ENCODE assay signal across 17 cellular contexts in the genomic region with DNA sequence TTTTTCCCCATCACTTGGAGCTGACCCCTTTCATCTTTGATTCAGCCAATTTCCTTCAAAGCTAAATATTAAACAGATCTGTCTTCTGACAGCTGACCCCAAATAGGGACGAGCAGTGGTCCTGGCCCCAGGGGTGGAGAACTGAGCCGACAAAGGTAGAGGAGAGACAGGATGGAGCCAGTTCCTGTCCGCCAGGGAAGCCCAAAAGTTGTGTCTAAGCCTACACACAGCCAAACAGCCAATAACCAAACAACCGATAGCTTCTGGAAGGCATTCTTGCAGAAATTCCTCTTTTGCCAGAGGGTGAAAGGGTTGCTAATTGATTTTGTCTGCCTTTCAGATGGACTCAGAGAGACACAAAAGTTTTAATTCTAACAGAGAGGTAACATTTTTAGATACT.
DNase-seq lines count a peak whose midpoint lies in the region; ATAC-seq lines count a peak whose summit lies in the region.
"Had no signal": no experiment of that assay in that cellular context is flagged by ENCODE, and none has a peak within 500 bp of the region (broad histone marks: within the 10 kb centered on the region; RNA-seq: fewer than 3 reads in every experiment).

No MANE protein-coding gene starts in this region.

- peaks cover 7% of the 10 kb centered on the region for H3K27me3 Mint-ChIP-seq in activated naive CD4-positive, alpha-beta T cell treated with anti-CD3 and anti-CD28 coated beads, Interleukin-2, amount 50 U/mL, for 24 hours
- peaks cover 3% of the 10 kb centered on the region for H3K27me3 Mint-ChIP-seq in activated CD8-positive, alpha-beta T cell treated with anti-CD3 and anti-CD28 coated beads, Interleukin-2, amount 10 ng/mL, durations not matched to agents 7 days and 5 days (ENCODE audit: low read depth)
- H3K27me3 Mint-ChIP-seq in T-cell: peaks cover 7% of the 10 kb centered on the region in 2 donors

- peak overlapping the region; percentile 85 for H2BK15ac ChIP-seq in mesendoderm (replicated peaks; ENCODE audit: low read depth)

- H3K14ac ChIP-seq in trophoblast cell (ENCODE audit: low read length): no peak overlapping the region

- H3K79me2 ChIP-seq in mesendoderm (ENCODE audit: control insufficient read depth, insufficient read depth, low read length): no peaks in the 10 kb centered on the region
- H3K79me2 ChIP-seq in trophoblast cell (ENCODE audit: control insufficient read depth, insufficient read depth, low read length, poor library complexity): peaks cover 3% of the 10 kb centered on the region

- H3K36me3 Mint-ChIP-seq in activated naive CD4-positive, alpha-beta T cell treated with anti-CD3 and anti-CD28 coated beads, Interleukin-2, amount 50 U/mL, for 24 hours: no peaks in the 10 kb centered on the region
- H3K36me3 Mint-ChIP-seq in activated CD8-positive, alpha-beta T cell treated with anti-CD3 and anti-CD28 coated beads, Interleukin-2, amount 10 ng/mL, durations not matched to agents 7 days and 5 days (ENCODE audit: low read depth): no peaks in the 10 kb centered on the region
- no peaks in the 10 kb centered on the region for H3K36me3 Mint-ChIP-seq in T-cell
- H3K36me3 Mint-ChIP-seq: CD14-positive monocyte; CD8-positive, alpha-beta T cell had no signal

- H3K4me3 Mint-ChIP-seq in activated naive CD4-positive, alpha-beta T cell treated with anti-CD3 and anti-CD28 coated beads, Interleukin-2, amount 50 U/mL, for 24 hours: no peak overlapping the region
- no peak overlapping the region for H3K4me3 Mint-ChIP-seq in activated CD8-positive, alpha-beta T cell treated with anti-CD3 and anti-CD28 coated beads, Interleukin-2, amount 10 ng/mL, durations not matched to agents 7 days and 5 days
- no peak overlapping the region for H3K4me3 Mint-ChIP-seq in T-cell
- H3K4me3 Mint-ChIP-seq: CD14-positive monocyte; CD8-positive, alpha-beta T cell; H9 had no signal

- H4K5ac ChIP-seq in mesendoderm (ENCODE audit: low read length): no peak overlapping the region

- H3K4me2 ChIP-seq in mesendoderm (ENCODE audit: low read length): no peak overlapping the region
- no peak overlapping the region for H3K4me2 ChIP-seq in trophoblast cell (ENCODE audit: low read length)
- H3K4me2 ChIP-seq: BLaER1 had no signal

- no peak overlapping the region for H2AFZ ChIP-seq in trophoblast cell (ENCODE audit: insufficient read depth, low read length, poor library complexity)

- H3K36me3 ChIP-seq in mesendoderm (ENCODE audit: control insufficient read depth, insufficient read depth, low read length) (no peaks in the 10 kb centered on the region), trophoblast cell (ENCODE audit: control insufficient read depth in 1 of 2, insufficient read depth in 2 of 2, low read length in 2 of 2) (no peaks in the 10 kb centered on the region)
- H3K36me3 ChIP-seq: BLaER1 had no signal

- H2AK5ac ChIP-seq in mesendoderm (ENCODE audit: low read length) (no peak overlapping the region), trophoblast cell (ENCODE audit: low read length) (no peak overlapping the region)

- H3K9me3 ChIP-seq in trophoblast cell (ENCODE audit: insufficient read depth, low read depth, low read length): no peaks in the 10 kb centered on the region

- POLR2A ChIA-PET in activated CD8-positive, alpha-beta T cell treated with anti-CD3 and anti-CD28 coated beads, Interleukin-2, amount 10 ng/mL, durations not matched to agents 7 days and 5 days (lab: Charles Lee): no interaction called here
- POLR2A ChIA-PET in T-cell (lab: Charles Lee): no interaction called here

- peak overlapping the region; percentile 71 for H3K56ac ChIP-seq in mesendoderm (ENCODE audit: low read length)

- H3K27me3 ChIP-seq in mesendoderm (ENCODE audit: insufficient read depth, low read length, poor library complexity) (no peaks in the 10 kb centered on the region), trophoblast cell (ENCODE audit: insufficient read depth, low read length) (no peaks in the 10 kb centered on the region)
- H3K27me3 ChIP-seq: BLaER1 had no signal

- H3K4me1 Mint-ChIP-seq in activated naive CD4-positive, alpha-beta T cell treated with anti-CD3 and anti-CD28 coated beads, Interleukin-2, amount 50 U/mL, for 24 hours: no peaks in the 10 kb centered on the region
- H3K4me1 Mint-ChIP-seq in activated CD8-positive, alpha-beta T cell treated with anti-CD3 and anti-CD28 coated beads, Interleukin-2, amount 10 ng/mL, durations not matched to agents 7 days and 5 days (ENCODE audit: low read depth): no peaks in the 10 kb centered on the region
- no peaks in the 10 kb centered on the region for H3K4me1 Mint-ChIP-seq in T-cell
- H3K4me1 Mint-ChIP-seq: CD14-positive monocyte had no signal

- no CpG with 5 or more reads among the region's 4 CpGs for WGBS in mesendoderm (ENCODE audit: extremely low coverage, insufficient coverage, low lambda C conversion rate)
- WGBS in trophoblast cell (ENCODE audit: extremely low coverage, insufficient coverage, insufficient read length): no CpG with 5 or more reads among the region's 4 CpGs

- ATAC-seq in activated CD8-positive, alpha-beta T cell treated with anti-CD3 and anti-CD28 coated beads, Interleukin-2, amount 10 ng/mL, durations not matched to agents 7 days and 5 days: no peak
- no peak for ATAC-seq in T-cell (replicated peaks in 1 of 4)
- ATAC-seq: CD8-positive, alpha-beta T cell; GM12878; HepG2 had no signal

- H3K18ac ChIP-seq in mesendoderm (ENCODE audit: low read length): peak overlapping the region; percentile 97
- H3K18ac ChIP-seq in trophoblast cell (ENCODE audit: low read length): no peak overlapping the region

- no peak overlapping the region for H3K4me3 ChIP-seq in mesendoderm (ENCODE audit: low read length)
- no peak overlapping the region for H3K4me3 ChIP-seq in trophoblast cell (ENCODE audit: low read depth, low read length)
- H3K4me3 ChIP-seq: BLaER1, GM12878 had no signal

- H3K9ac ChIP-seq in mesendoderm (ENCODE audit: low read length) (peak overlapping the region; percentile 18), trophoblast cell (ENCODE audit: low read length) (no peak overlapping the region)
- H3K9ac ChIP-seq: BLaER1 had no signal

- H3K27ac ChIP-seq in mesendoderm (ENCODE audit: low read depth, low read length) (peak overlapping the region; percentile 67), trophoblast cell (ENCODE audit: low read depth, low read length) (peak overlapping the region; percentile 93)
- H3K27ac ChIP-seq: 22Rv1, BLaER1 had no signal

- peak overlapping the region; percentile 12 for H3K27ac Mint-ChIP-seq in activated naive CD4-positive, alpha-beta T cell treated with anti-CD3 and anti-CD28 coated beads, Interleukin-2, amount 50 U/mL, for 24 hours
- H3K27ac Mint-ChIP-seq in activated CD8-positive, alpha-beta T cell treated with anti-CD3 and anti-CD28 coated beads, Interleukin-2, amount 10 ng/mL, durations not matched to agents 7 days and 5 days: no peak overlapping the region
- H3K27ac Mint-ChIP-seq in T-cell: no peak overlapping the region
- H3K27ac Mint-ChIP-seq: CD8-positive, alpha-beta T cell had no signal

- H3K4me1 ChIP-seq in mesendoderm (ENCODE audit: control insufficient read depth, low read depth, low read length): peaks cover 6% of the 10 kb centered on the region
- H3K4me1 ChIP-seq in trophoblast cell (ENCODE audit: control insufficient read depth in 1 of 2, insufficient read depth in 2 of 2, low read length in 2 of 2): peaks cover 10 to 12% of the 10 kb centered on the region in 2 experiments

- H3K4ac ChIP-seq in mesendoderm (ENCODE audit: low read depth, low read length) (peak overlapping the region; percentile 97), trophoblast cell (ENCODE audit: low read depth, low read length) (no peak overlapping the region)

- H3K9me3 Mint-ChIP-seq in activated naive CD4-positive, alpha-beta T cell treated with anti-CD3 and anti-CD28 coated beads, Interleukin-2, amount 50 U/mL, for 24 hours: no peaks in the 10 kb centered on the region
- H3K9me3 Mint-ChIP-seq in activated CD8-positive, alpha-beta T cell treated with anti-CD3 and anti-CD28 coated beads, Interleukin-2, amount 10 ng/mL, durations not matched to agents 7 days and 5 days (ENCODE audit: insufficient read depth): no peaks in the 10 kb centered on the region
- peaks cover 0 to 4% (median 4%) of the 10 kb centered on the region in 3 donors for H3K9me3 Mint-ChIP-seq in T-cell
- H3K9me3 Mint-ChIP-seq: CD8-positive, alpha-beta T cell had no signal

- H3K23ac ChIP-seq in mesendoderm (ENCODE audit: low read length) (peak overlapping the region; percentile 51), trophoblast cell (ENCODE audit: low read length) (no peak overlapping the region)

- H4K12ac ChIP-seq in trophoblast cell (ENCODE audit: low read depth, low read length): no peak overlapping the region

- no peak overlapping the region for H2BK12ac ChIP-seq in trophoblast cell (ENCODE audit: low read length)

- peak overlapping the region; percentile 57 for H4K91ac ChIP-seq in trophoblast cell (ENCODE audit: low read depth, low read length)

- CTCF ChIA-PET in activated CD8-positive, alpha-beta T cell treated with anti-CD3 and anti-CD28 coated beads, Interleukin-2, amount 10 ng/mL, durations not matched to agents 7 days and 5 days (lab: Charles Lee): no interaction called here
- CTCF ChIA-PET in T-cell (lab: Charles Lee): no interaction called here

- H2BK120ac ChIP-seq in mesendoderm (ENCODE audit: low read depth, low read length) (peak overlapping the region; percentile 79), trophoblast cell (ENCODE audit: insufficient read depth, low read length, poor library complexity) (peak overlapping the region; percentile 50)

- H4K8ac ChIP-seq in mesendoderm (ENCODE audit: low read depth, low read length) (peak overlapping the region; percentile 7), trophoblast cell (ENCODE audit: low read depth, low read length) (no peak overlapping the region)

- H2BK5ac ChIP-seq in mesendoderm (ENCODE audit: low read length): peak overlapping the region; percentile 90
- peak overlapping the region; percentile 78 for H2BK5ac ChIP-seq in trophoblast cell (ENCODE audit: low read depth, low read length, poor library complexity)

- no peak for DNase-seq in activated naive CD4-positive, alpha-beta T cell treated with Interleukin-2 at 50 U/mL for 16 hours
- DNase-seq in mesendoderm (peak; percentile 63), trophoblast cell (no peak), medulla oblongata (ENCODE audit: extremely low spot score) (no peak), kidney tubule cell (ENCODE audit: low spot score) (no peak), T-cell (no peak)
- DNase-seq in activated CD8-positive, alpha-beta T cell treated with anti-CD3 and anti-CD28 coated beads, Interleukin-2, amount 10 ng/mL, durations not matched to agents 7 days and 5 days: no peak
- DNase-seq: Calu3; CD8-positive, alpha-beta T cell; DMS79 treated with DMSO at 0.1 percent for 48 hours; H9 had no signal

- H3K79me1 ChIP-seq in mesendoderm (ENCODE audit: low read length): no peaks in the 10 kb centered on the region
- H3K79me1 ChIP-seq in trophoblast cell (ENCODE audit: low read length): peaks cover 41% of the 10 kb centered on the region
